ENCODE assay signal across 1 cellular context in genomic region chr1:3351300-3352083, GRCh38.
TF ChIP-seq lines count a peak whose summit lies in the region.

No MANE protein-coding gene starts in this region.

TF ChIP-seq in SK-N-SH treated with all-trans-retinoic acid at 6 μM for 48 hours, 23 proteins besides CTCF, POLR2A, EP300 and RAD21 (continued from another document):
- no peak for TF ChIP-seq PPARA (CRISPR knock-in tag; IDR thresholded peaks at IDR 0.05; ENCODE audit: borderline replicate concordance)
- TF ChIP-seq ZC3H10 (CRISPR knock-in tag; IDR thresholded peaks at IDR 0.05): no peak
- no peak for TF ChIP-seq ESRRG (CRISPR knock-in tag; IDR thresholded peaks at IDR 0.05)
